8 cellular contexts compared by ENCODE assay signal in genomic region chr11:128031538-128032134, GRCh38.
DNase-seq lines count a peak whose midpoint lies in the region; ATAC-seq, FAIRE-seq and TF ChIP-seq lines count a peak whose summit lies in the region.
"Not testable (repeated sequence)": the region's sequence is repeated elsewhere in the genome, so short reads cannot be mapped to it uniquely, and the experiment has no call there.

No MANE protein-coding gene starts in this region.

- H3K9ac ChIP-seq in SK-N-SH, result not testable (repeated sequence)

- POLR2A ChIA-PET in SK-N-SH (lab: Yijun Ruan, JAX), result not testable (repeated sequence)

- intact Hi-C loops in pancreas (cut with DNase I), result not testable (repeated sequence)
- intact Hi-C loops in aorta (cut with DNase I), result loop anchor here (2.0 to 10.0 kb wide), 6 partner anchors 101 to 803 kb away; no protein-coding TSS in a partner anchor

- DNase-seq in GM13977 (ENCODE audit: low spot score) (peak; percentile 62), NCI-H1092 treated with DMSO at 0.1 percent for 48 hours (lab: John Stamatoyannopoulos, UW) (peak; percentile 87), SK-N-SH (peak; percentile 60), frontal cortex (ENCODE audit: low spot score in 2 of 2) (peak; percentile 8 to 37), pancreas (peak in 3 of 6 donors; percentile 22 to 46 (median 29))
- DNase-seq in activated naive CD4-positive, alpha-beta T cell (lab: John Stamatoyannopoulos, UW), result peak in 3 of 4 experiments; percentile 7 to 32 (median 23)
- not testable (repeated sequence) for DNase-seq in aorta

- not testable (repeated sequence) for H3K4me2 ChIP-seq in SK-N-SH

- ATAC-seq in HG02678 (IDR thresholded peaks at IDR 0.05; ENCODE audit: unreplicated experiment) (peak; percentile 87), pancreas (peak; percentile 68 to 92 (median 90)), aorta (ENCODE audit: low FRiP score) (peak; percentile 85)

- 52% methylated on average over 14 of the region's 14 CpGs for WGBS in SK-N-SH (ENCODE audit: low lambda C conversion rate)
- 38 to 45% methylated on average over 14 of the region's 14 CpGs for WGBS in pancreas, 2 donors
- WGBS in aorta, 2 donors, result 54% methylated on average over 14 of the region's 14 CpGs

- not testable (repeated sequence) for H3K9me3 ChIP-seq in SK-N-SH; pancreas; aorta (ENCODE audit: control insufficient read depth, low read length)

- peak; percentile 78 for TF ChIP-seq CTCF in GM13977 (IDR thresholded peaks at IDR 0.05; ENCODE audit: extremely low read depth, insufficient read depth, missing control alignments)
- TF ChIP-seq CTCF in SK-N-SH (IDR thresholded peaks at IDR 0.05), result peak; percentile 87
- peak; percentile 46 to 60 (median 56) for TF ChIP-seq CTCF in pancreas (IDR thresholded peaks at IDR 0.05)

- FAIRE-seq in frontal cortex (lab: Jason Lieb, UNC); pancreas (lab: Jason Lieb, UNC): not testable (repeated sequence)

- H3K4me3 ChIP-seq in SK-N-SH (ENCODE audit: low read depth in 2 of 2, low read length in 1 of 2); pancreas; aorta (ENCODE audit: low read length in 2 of 2): not testable (repeated sequence)

- TF ChIP-seq RAD21 in SK-N-SH (IDR thresholded peaks at IDR 0.05; ENCODE audit: low read length), result peak; percentile 95

- not testable (repeated sequence) for H3K79me2 ChIP-seq in SK-N-SH (ENCODE audit: insufficient read depth)

- peaks cover 12% of the 10 kb centered on the region for H3F3A ChIP-seq in SK-N-SH (replicated peaks; ENCODE audit: insufficient read depth)

- H3K27me3 ChIP-seq in SK-N-SH (ENCODE audit: insufficient read depth); pancreas; aorta (ENCODE audit: control insufficient read depth in 1 of 2, insufficient read depth in 2 of 2, low read length in 1 of 2): not testable (repeated sequence)

- not testable (repeated sequence) for H3K9me2 ChIP-seq in SK-N-SH

- CTCF ChIA-PET in SK-N-SH (lab: Yijun Ruan, JAX), result interaction anchor here (0.6 to 2.6 kb wide), 26 partner anchors 9 to 926 kb away, joined by 3 to 28 read pairs (median 4); no protein-coding TSS in a partner anchor

- H3K36me3 ChIP-seq in SK-N-SH (replicated peaks in 1 of 2; ENCODE audit: control insufficient read depth in 1 of 2, insufficient read depth in 2 of 2, low read length in 1 of 2); pancreas; aorta (ENCODE audit: control insufficient read depth in 1 of 2, insufficient read depth in 2 of 2, low read length in 1 of 2): not testable (repeated sequence)

- not testable (repeated sequence) for H2AFZ ChIP-seq in SK-N-SH (ENCODE audit: low read depth)

- H3K4me1 ChIP-seq in SK-N-SH (ENCODE audit: control insufficient read depth in 1 of 2, insufficient read depth in 2 of 2, low read depth in 1 of 2, low read length in 1 of 2); pancreas; aorta (ENCODE audit: control insufficient read depth in 1 of 2, insufficient read depth in 2 of 2, low read length in 2 of 2): not testable (repeated sequence)

- H4K20me1 ChIP-seq in SK-N-SH (ENCODE audit: insufficient read depth), result not testable (repeated sequence)

- not testable (repeated sequence) for TF ChIP-seq EP300 in SK-N-SH (IDR thresholded peaks at IDR 0.05; ENCODE audit: borderline replicate concordance in 1 of 2, low read depth in 1 of 2, low read length in 1 of 2)

- not testable (repeated sequence) for H3K27ac ChIP-seq in SK-N-SH (ENCODE audit: low read depth in 2 of 2, low read length in 1 of 2); pancreas; aorta (ENCODE audit: low read depth in 1 of 2, low read length in 2 of 2)

- in situ Hi-C loops in GM13977 (cut with MboI; ENCODE audit: low pct_unique_long_range_greater_than_20kb, low sequenced_read_pairs, unreplicated experiment), result loop anchor here (25.0 kb wide), 2 partner anchors 456 to 606 kb away; no protein-coding TSS in a partner anchor

TF ChIP-seq in SK-N-SH, 30 proteins besides CTCF, POLR2A, EP300 and RAD21:
- TF ChIP-seq CHD2 (IDR thresholded peaks at IDR 0.05; ENCODE audit: low read length, partially characterized antibody) (peak; percentile 20), SMC3 (IDR thresholded peaks at IDR 0.05; ENCODE audit: low read depth, low read length) (peak; percentile 70)
